Comparison of ENCODE assay signal across 11 cellular contexts in genomic region chr3:108406063-108406660, GRCh38.
DNase-seq lines count a peak whose midpoint lies in the region; ATAC-seq and TF ChIP-seq lines count a peak whose summit lies in the region.
"Had no signal": no experiment of that assay in that cellular context is flagged by ENCODE, and none has a peak within 500 bp of the region (broad histone marks: within the 10 kb centered on the region; RNA-seq: fewer than 3 reads in every experiment).

No MANE protein-coding gene starts in this region.

- TF ChIP-seq RAD21 in HCT116 (IDR thresholded peaks at IDR 0.05; ENCODE audit: low read depth) = no peak

- H3K79me2 ChIP-seq in HCT116 (ENCODE audit: insufficient read depth, low read length) = no peaks in the 10 kb centered on the region

- H3K27me3 ChIP-seq in HCT116 (ENCODE audit: insufficient read depth, low read length) (no peaks in the 10 kb centered on the region), left lung (no peaks in the 10 kb centered on the region), vagina (no peaks in the 10 kb centered on the region)
- H3K27me3 ChIP-seq: upper lobe of left lung had no signal

- DNase-seq in HCT116 (ENCODE audit: low read depth, low spot score) (no peak), NOMO-1 (lab: John Stamatoyannopoulos, UW; ENCODE audit: unreplicated experiment in 2 of 2) (peak; percentile 51 to 90), fibroblast of peridontal ligament (ENCODE audit: extremely low read depth) (peak; percentile 61), sciatic nerve (ENCODE audit: low spot score) (no peak), NCI-H2171 (lab: John Stamatoyannopoulos, UW) (no peak), left lung (no peak), vagina (ENCODE audit: extremely low spot score in 2 of 2) (no peak)
- DNase-seq: central memory CD4-positive, alpha-beta T cell; psoas muscle; upper lobe of left lung had no signal

- no peaks in the 10 kb centered on the region for H3K9me2 ChIP-seq in HCT116 (ENCODE audit: insufficient read depth)

- BruUV-seq in HCT116 (replicated peaks; lab: Mats Ljungman, UMichigan) = no TSS peak

- no peak overlapping the region for H2AFZ ChIP-seq in HCT116 (ENCODE audit: low read depth, low read length, poor library complexity, severe bottlenecking)

- H3K27ac ChIP-seq in HCT116 (ENCODE audit: low read depth, low read length) = no peak overlapping the region
- no peak overlapping the region for H3K27ac ChIP-seq in left lung
- H3K27ac ChIP-seq in vagina = no peak overlapping the region
- H3K27ac ChIP-seq: psoas muscle, upper lobe of left lung had no signal

- no peaks in the 10 kb centered on the region for H4K20me1 ChIP-seq in HCT116 (ENCODE audit: insufficient read depth)

- intact Hi-C loops in HCT116 (cut with micrococcal nuclease) = loop anchor here (1.0 to 5.0 kb wide), 4 partner anchors 253 to 1169 kb away; no protein-coding TSS in a partner anchor
- intact Hi-C loops in sciatic nerve (cut with DNase I) = loop anchor here (10.0 kb wide), 1 partner anchor 751 kb away; no protein-coding TSS in a partner anchor
- intact Hi-C loops in left lung (cut with DNase I) = no loop called here
- intact Hi-C loops in vagina (cut with DNase I) = no loop called here

- TF ChIP-seq POLR2A in HCT116 (IDR thresholded peaks at IDR 0.05; ENCODE audit: borderline replicate concordance, extremely low read depth, insufficient read depth, insufficient read length) = no peak
- no peak for TF ChIP-seq POLR2A in vagina (IDR thresholded peaks at IDR 0.05)

- H3K4me2 ChIP-seq in HCT116 (ENCODE audit: low read length) = no peak overlapping the region

- no peaks in the 10 kb centered on the region for H3K4me1 ChIP-seq in HCT116 (ENCODE audit: control insufficient read depth in 1 of 2, insufficient read depth in 2 of 2, low read length in 2 of 2)
- peaks cover 0 to 12% of the 10 kb centered on the region in 2 donors for H3K4me1 ChIP-seq in left lung
- H3K4me1 ChIP-seq in vagina = peaks cover 5% of the 10 kb centered on the region
- H3K4me1 ChIP-seq: psoas muscle had no signal

- POLR2A ChIA-PET in HCT116 (lab: Charles Lee) = no interaction called here

- H3K9me3 ChIP-seq in HCT116 (ENCODE audit: control insufficient read depth in 1 of 2, insufficient read depth in 1 of 2, low read depth in 1 of 2, low read length in 2 of 2) (no peaks in the 10 kb centered on the region), left lung (no peaks in the 10 kb centered on the region), vagina (no peaks in the 10 kb centered on the region)
- H3K9me3 ChIP-seq: psoas muscle, upper lobe of left lung had no signal

- ATAC-seq in GM18519 (IDR thresholded peaks at IDR 0.05; ENCODE audit: low FRiP score, unreplicated experiment) (peak; percentile 12), HCT116 (peak; percentile 60), sciatic nerve (no peak), left lung (no peak)

- RAD21 ChIA-PET in HCT116 (lab: Charles Lee; ENCODE audit: low non-redundant PET in 1 of 2, low total read pairs in 2 of 2, uncharacterized antibody in 2 of 2, unreplicated experiment in 2 of 2) = no interaction called here

- H3K9ac ChIP-seq in HCT116 (ENCODE audit: low read length) = no peak overlapping the region

- CTCF ChIA-PET in HCT116 (lab: Charles Lee) = interaction anchor here (1.3 to 1.4 kb wide), 2 partner anchors 252 to 468 kb away, joined by 6 to 7 read pairs; no protein-coding TSS in a partner anchor

- TF ChIP-seq CTCF in HCT116 (IDR thresholded peaks at IDR 0.05 in 2 of 3, conservative IDR thresholded peaks at IDR 0.05 in 1 of 3; ENCODE audit: borderline replicate concordance in 1 of 3, insufficient read depth in 1 of 3, low read depth in 2 of 3, low read length in 2 of 3) (no peak), left lung (IDR thresholded peaks at IDR 0.05) (no peak), vagina (IDR thresholded peaks at IDR 0.05) (no peak)

- H3K36me3 ChIP-seq in HCT116 (ENCODE audit: control insufficient read depth in 1 of 2, insufficient read depth in 2 of 2, low read length in 2 of 2) (no peaks in the 10 kb centered on the region), left lung (no peaks in the 10 kb centered on the region), vagina (no peaks in the 10 kb centered on the region)
- H3K36me3 ChIP-seq: upper lobe of left lung had no signal

- H3K4me3 ChIP-seq in HCT116 (replicated peaks in 1 of 2; ENCODE audit: low read depth in 1 of 2, low read length in 2 of 2) (no peak overlapping the region), left lung (no peak overlapping the region), vagina (no peak overlapping the region)
- H3K4me3 ChIP-seq: psoas muscle, upper lobe of left lung had no signal

TF ChIP-seq in HCT116, 20 proteins besides CTCF, POLR2A, EP300 and RAD21:
- TF ChIP-seq YY1 (IDR thresholded peaks at IDR 0.05; ENCODE audit: extremely low read depth, insufficient replicate concordance, low read depth, low read length) = no peak

Comparison
In these comparisons a context has a peak if more than half of its experiments do, and no peak if none do; other contexts are left out.
1. ATAC-seq: peak in GM18519 (single experiment) and HCT116 (single experiment); none in sciatic nerve (single experiment) and left lung (single experiment).
2. DNase-seq: peak in NOMO-1 (2 of 2) and fibroblast of peridontal ligament (single experiment); none in HCT116 (single experiment), sciatic nerve (single experiment), NCI-H2171 (single experiment), left lung (0 of 2) and vagina (0 of 2).
3. intact Hi-C loops: an anchor here in HCT116 (1.0 to 5.0 kb wide) and sciatic nerve (10.0 kb wide); none called in left lung and vagina.